In genomic region chr22:41204066-41204465, GRCh38 we compare ENCODE assay signal across 15 cellular contexts. TPM values are rescaled to one million over a fixed set of nuclear protein-coding genes. Genes with fewer than 3 reads are reported as not detected.
DNase-seq lines count a peak whose midpoint lies in the region; ATAC-seq and TF ChIP-seq lines count a peak whose summit lies in the region.
"Had no signal": no experiment of that assay in that cellular context is flagged by ENCODE, and none has a peak within 500 bp of the region (broad histone marks: within the 10 kb centered on the region; RNA-seq: fewer than 3 reads in every experiment).

No MANE protein-coding gene starts in this region.

- DNase-seq in Caco-2, result no peak
- DNase-seq in activated naive CD8-positive, alpha-beta T cell treated with anti-CD3 and anti-CD28 coated beads for 36 hours, result no peak
- no peak for DNase-seq in naive thymus-derived CD4-positive, alpha-beta T cell
- DNase-seq in SIG-M5 (lab: John Stamatoyannopoulos, UW), result no peak
- no peak for DNase-seq in G401 (ENCODE audit: low spot score)
- no peak for DNase-seq in activated effector memory CD4-positive, alpha-beta T cell treated with Interleukin-2 at 50 U/mL for 16 hours
- DNase-seq: activated CD4-positive, alpha-beta T cell treated with anti-CD3 and anti-CD28 coated beads, Interleukin-2, amount 50 U/mL, for 4 hours; DMS79 treated with DMSO at 0.1 percent for 48 hours; mesendoderm; NCI-H69; spleen had no signal

- no peak overlapping the region for H3K4me3 ChIP-seq in Caco-2 (ENCODE audit: low read depth, low read length)
- no peak overlapping the region for H3K4me3 ChIP-seq in naive thymus-derived CD4-positive, alpha-beta T cell (ENCODE audit: low read length)

- POLR2A ChIA-PET in Caco-2 (lab: Charles Lee), result no interaction called here
- POLR2A ChIA-PET in naive thymus-derived CD4-positive, alpha-beta T cell (lab: Charles Lee), result no interaction called here

- no TSS peak for BruUV-seq in Caco-2 (replicated peaks; lab: Mats Ljungman, UMichigan)

- no peaks in the 10 kb centered on the region for H3K9me3 ChIP-seq in Caco-2
- H3K9me3 ChIP-seq in naive thymus-derived CD4-positive, alpha-beta T cell (ENCODE audit: control insufficient read depth in 2 of 3, low read length in 3 of 3), result no peaks in the 10 kb centered on the region
- H3K9me3 ChIP-seq: HAP-1, spleen had no signal

- TF ChIP-seq CTCF in Caco-2 (IDR thresholded peaks at IDR 0.05; ENCODE audit: insufficient read depth in 1 of 2, low read depth in 1 of 2, low read length in 1 of 2, severe bottlenecking in 1 of 2, unreplicated experiment in 1 of 2), result no peak

- no peaks in the 10 kb centered on the region for H3K36me3 ChIP-seq in Caco-2 (ENCODE audit: control insufficient read depth, insufficient read depth, low read length)
- H3K36me3 ChIP-seq in naive thymus-derived CD4-positive, alpha-beta T cell (ENCODE audit: control insufficient read depth in 2 of 3, insufficient read depth in 3 of 3, low read length in 3 of 3), result peaks cover 0 to 6% (median 0%) of the 10 kb centered on the region in 3 experiments

- H3K4me1 Mint-ChIP-seq in Caco-2 (ENCODE audit: low read depth, unreplicated experiment), result peaks cover 5% of the 10 kb centered on the region
- H3K4me1 Mint-ChIP-seq in IgD-negative memory B cell, result peaks cover 17 to 32% (median 22%) of the 10 kb centered on the region in 3 donors
- peaks cover 18% of the 10 kb centered on the region for H3K4me1 Mint-ChIP-seq in activated naive CD8-positive, alpha-beta T cell treated with anti-CD3 and anti-CD28 coated beads for 36 hours
- peaks cover 10 to 34% (median 30%) of the 10 kb centered on the region in 7 donors for H3K4me1 Mint-ChIP-seq in naive thymus-derived CD4-positive, alpha-beta T cell

- no peaks in the 10 kb centered on the region for H3K27me3 ChIP-seq in Caco-2 (replicated peaks; ENCODE audit: control insufficient read depth, insufficient read depth, low read length)
- no peaks in the 10 kb centered on the region for H3K27me3 ChIP-seq in naive thymus-derived CD4-positive, alpha-beta T cell (ENCODE audit: control insufficient read depth in 2 of 2, insufficient read depth in 2 of 2, low read length in 2 of 2)

- CTCF ChIA-PET in Caco-2 (lab: Charles Lee), result no interaction called here
- CTCF ChIA-PET in naive thymus-derived CD4-positive, alpha-beta T cell (lab: Charles Lee), result no interaction called here

- H3K27me3 Mint-ChIP-seq in Caco-2 (ENCODE audit: insufficient read depth, unreplicated experiment) (peaks cover 3% of the 10 kb centered on the region), IgD-negative memory B cell (peaks cover 6% of the 10 kb centered on the region)
- peaks cover 13% of the 10 kb centered on the region for H3K27me3 Mint-ChIP-seq in activated naive CD8-positive, alpha-beta T cell treated with anti-CD3 and anti-CD28 coated beads for 36 hours
- peaks cover 0 to 32% (median 0%) of the 10 kb centered on the region in 5 donors for H3K27me3 Mint-ChIP-seq in naive thymus-derived CD4-positive, alpha-beta T cell

- peaks cover 19% of the 10 kb centered on the region for H3K36me3 Mint-ChIP-seq in Caco-2 (ENCODE audit: insufficient read depth, unreplicated experiment)
- no peaks in the 10 kb centered on the region for H3K36me3 Mint-ChIP-seq in IgD-negative memory B cell
- H3K36me3 Mint-ChIP-seq in activated naive CD8-positive, alpha-beta T cell treated with anti-CD3 and anti-CD28 coated beads for 36 hours, result peaks cover 6% of the 10 kb centered on the region
- H3K36me3 Mint-ChIP-seq in naive thymus-derived CD4-positive, alpha-beta T cell, result peaks cover 0 to 4% (median 0%) of the 10 kb centered on the region in 5 donors

- in situ Hi-C loops in G401 (cut with HindIII; ENCODE audit: low sequenced_read_pairs), result no loop called here

- peak overlapping the region; percentile 28 for H3K4me3 Mint-ChIP-seq in Caco-2 (ENCODE audit: unreplicated experiment)
- H3K4me3 Mint-ChIP-seq in IgD-negative memory B cell, result peak overlapping the region in 2 of 4 donors; percentile 37 to 51
- H3K4me3 Mint-ChIP-seq in activated naive CD8-positive, alpha-beta T cell treated with anti-CD3 and anti-CD28 coated beads for 36 hours, result no peak overlapping the region
- H3K4me3 Mint-ChIP-seq in naive thymus-derived CD4-positive, alpha-beta T cell, result peak overlapping the region in 6 of 10 donors; percentile 18 to 62 (median 43)

- intact Hi-C loops in Caco-2 (cut with micrococcal nuclease; ENCODE audit: unreplicated experiment), result no loop called here
- intact Hi-C loops in naive thymus-derived CD4-positive, alpha-beta T cell (cut with micrococcal nuclease), result loop anchor here in 1 of 2 donors (2.0 to 10.0 kb wide), 2 partner anchors 33 to 569 kb away; partner anchors contain the start of gene MRTFA

- H3K27ac Mint-ChIP-seq in Caco-2 (ENCODE audit: unreplicated experiment) (peak overlapping the region; percentile 99), IgD-negative memory B cell (peak overlapping the region; percentile 22 to 80 (median 67))
- peak overlapping the region; percentile 38 for H3K27ac Mint-ChIP-seq in activated naive CD8-positive, alpha-beta T cell treated with anti-CD3 and anti-CD28 coated beads for 36 hours
- peak overlapping the region in 5 of 9 donors; percentile 23 to 87 (median 71) for H3K27ac Mint-ChIP-seq in naive thymus-derived CD4-positive, alpha-beta T cell

- H3K27ac ChIP-seq in naive thymus-derived CD4-positive, alpha-beta T cell (ENCODE audit: low read depth, low read length), result no peak overlapping the region
- H3K27ac ChIP-seq: spleen had no signal

- H3K9me3 Mint-ChIP-seq in Caco-2 (ENCODE audit: unreplicated experiment), result no peaks in the 10 kb centered on the region
- H3K9me3 Mint-ChIP-seq in IgD-negative memory B cell, result no peaks in the 10 kb centered on the region
- no peaks in the 10 kb centered on the region for H3K9me3 Mint-ChIP-seq in activated naive CD8-positive, alpha-beta T cell treated with anti-CD3 and anti-CD28 coated beads for 36 hours
- H3K9me3 Mint-ChIP-seq in naive thymus-derived CD4-positive, alpha-beta T cell, result no peaks in the 10 kb centered on the region
- H3K9me3 Mint-ChIP-seq: activated naive CD4-positive, alpha-beta T cell treated with anti-CD3 and anti-CD28 coated beads, Interleukin-2, amount 50 U/mL, for 72 hours had no signal

- H3K4me1 ChIP-seq in Caco-2, result no peaks in the 10 kb centered on the region; the same call in 1 of the 2 replicates
- H3K4me1 ChIP-seq in naive thymus-derived CD4-positive, alpha-beta T cell (ENCODE audit: control insufficient read depth in 2 of 2, insufficient read depth in 2 of 2, low read length in 2 of 2), result peaks cover 4 to 10% of the 10 kb centered on the region in 2 donors

- ATAC-seq in naive thymus-derived CD4-positive, alpha-beta T cell, result no peak
- ATAC-seq in HG03520 (IDR thresholded peaks at IDR 0.05; ENCODE audit: unreplicated experiment), result no peak

RNA-seq across cellular contexts. Expression of gene L3MBTL2, which starts 1.0 kb away (rescaled TPM):
- 18.8 and 24.3 TPM in 2 replicates for total RNA-seq in Caco-2 (2022)
- polyA plus RNA-seq in IgD-negative memory B cell, result 29.8 TPM
- total RNA-seq in activated naive CD8-positive, alpha-beta T cell treated with anti-CD3 and anti-CD28 coated beads for 36 hours, result 10 to 100 TPM; 40.8 to 46.6 TPM
- 10 to 100 TPM; 31.6 to 45.9 (median 43.3) TPM for total RNA-seq in naive thymus-derived CD4-positive, alpha-beta T cell
- 10 to 100 TPM; 31.8 to 42.3 TPM for polyA plus RNA-seq in naive thymus-derived CD4-positive, alpha-beta T cell
- 43.8 and 53.1 TPM in 2 replicates for total RNA-seq in G401 (2014; rRNA removed; shearing (Covaris generic))

RNA-seq across cellular contexts. Expression of gene CHADL, which starts 36.7 kb away (rescaled TPM):
- total RNA-seq in Caco-2 (2022), result 0.32 TPM in 1 of 2 replicates, not detected in the other
- polyA plus RNA-seq in IgD-negative memory B cell, result 0.63 TPM
- under 1 TPM; 0.22 to 0.39 TPM for total RNA-seq in activated naive CD8-positive, alpha-beta T cell treated with anti-CD3 and anti-CD28 coated beads for 36 hours
- 1 to 10 TPM in 2 of 5 experiments, under 1 TPM in 3; 0.31 to 1.8 (median 0.94) TPM for total RNA-seq in naive thymus-derived CD4-positive, alpha-beta T cell
- under 1 TPM; 0.60 to 0.89 TPM for polyA plus RNA-seq in naive thymus-derived CD4-positive, alpha-beta T cell
- total RNA-seq in G401 (2014; rRNA removed; shearing (Covaris generic)), result 0.75 and 4.3 TPM in 2 replicates

Comparison
In these comparisons a context has a peak if more than half of its experiments do, and no peak if none do; other contexts are left out.
1. H3K27ac Mint-ChIP-seq: peak in every context shown above with its lines; median percentile 99 in Caco-2; 71 in naive thymus-derived CD4-positive, alpha-beta T cell; 67 in IgD-negative memory B cell; 38 in activated naive CD8-positive, alpha-beta T cell treated with anti-CD3 and anti-CD28 coated beads for 36 hours.